8 cellular contexts compared by ENCODE assay signal in the genomic region with DNA sequence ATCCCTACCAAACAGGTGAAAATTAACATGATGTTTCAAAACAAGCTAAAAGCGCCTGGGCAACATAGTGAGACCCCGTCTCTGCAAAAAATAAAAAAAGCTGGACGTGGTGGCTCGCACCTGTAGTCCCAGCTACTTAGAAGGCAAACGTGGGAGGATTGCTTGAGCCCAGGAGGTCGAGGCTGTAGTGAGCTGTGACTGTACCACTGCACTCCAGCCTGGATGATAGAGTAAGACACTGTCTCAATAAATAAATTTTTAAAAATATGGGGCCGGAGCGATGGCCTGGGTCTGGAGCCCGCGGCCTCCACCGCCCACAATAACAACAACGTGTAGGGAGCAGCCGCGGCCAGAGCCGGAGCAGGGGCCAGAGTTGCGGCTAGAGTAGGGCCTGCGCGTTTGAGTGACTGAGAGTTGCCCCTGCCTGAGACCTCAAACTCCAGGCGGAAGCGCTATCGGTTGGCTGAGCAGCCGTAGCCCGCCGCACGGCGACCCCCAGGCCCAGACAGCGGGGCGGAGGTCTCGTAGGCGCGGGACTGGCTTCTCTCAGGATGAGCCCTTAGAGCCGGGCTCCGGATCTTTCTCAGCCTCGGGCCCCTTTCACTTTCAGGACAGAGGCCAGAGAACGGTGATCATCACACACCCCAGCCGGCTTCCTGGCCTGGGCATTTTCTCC. TPM values are rescaled to one million over a fixed set of nuclear protein-coding genes. Genes with fewer than 3 reads are reported as not detected.
DNase-seq lines count a peak whose midpoint lies in the region; ATAC-seq and TF ChIP-seq lines count a peak whose summit lies in the region.

No MANE protein-coding gene starts in this region.

- H3K27me3 ChIP-seq in mesendoderm (ENCODE audit: insufficient read depth, low read length, poor library complexity): no peaks in the 10 kb centered on the region

- peaks cover 7% of the 10 kb centered on the region for H3K4me1 Mint-ChIP-seq in T-helper 2 cell treated with Interferon-gamma antibody and Interleukin-4, amounts not matched to agents 5 μg/mL and 100 μg/mL, for 36 hours (ENCODE audit: low read depth)
- no peaks in the 10 kb centered on the region for H3K4me1 Mint-ChIP-seq in nephron progenitor cell

- H3K9me3 Mint-ChIP-seq in T-helper 2 cell treated with Interferon-gamma antibody and Interleukin-4, amounts not matched to agents 5 μg/mL and 100 μg/mL, for 36 hours: no peaks in the 10 kb centered on the region
- peaks cover 7% of the 10 kb centered on the region for H3K9me3 Mint-ChIP-seq in nephron progenitor cell

- no peak overlapping the region for H3K4ac ChIP-seq in mesendoderm (ENCODE audit: low read depth, low read length)

- H3K4me3 ChIP-seq in GM12875 (ENCODE audit: low read depth, low read length) (peak overlapping the region; percentile 38), fibroblast of villous mesenchyme (ENCODE audit: low read depth, low read length) (peak overlapping the region; percentile 60), skeletal muscle cell (ENCODE audit: low read depth, low read length) (peak overlapping the region; percentile 38), mesendoderm (ENCODE audit: low read length) (no peak overlapping the region)

- peak overlapping the region; percentile 48 for H3K4me3 Mint-ChIP-seq in T-helper 2 cell treated with Interferon-gamma antibody and Interleukin-4, amounts not matched to agents 5 μg/mL and 100 μg/mL, for 36 hours
- no peak overlapping the region for H3K4me3 Mint-ChIP-seq in nephron progenitor cell

- ATAC-seq in GM21825 (IDR thresholded peaks at IDR 0.05; ENCODE audit: unreplicated experiment): no peak

- H2BK5ac ChIP-seq in mesendoderm (ENCODE audit: low read length): no peak overlapping the region

- no peak overlapping the region for H3K9ac ChIP-seq in mesendoderm (ENCODE audit: low read length)

- H4K5ac ChIP-seq in mesendoderm (ENCODE audit: low read length): no peak overlapping the region

- no peaks in the 10 kb centered on the region for H3K79me1 ChIP-seq in mesendoderm (ENCODE audit: low read length)

- H2BK120ac ChIP-seq in mesendoderm (ENCODE audit: low read depth, low read length): no peak overlapping the region

- WGBS in mesendoderm (ENCODE audit: extremely low coverage, insufficient coverage, low lambda C conversion rate): no CpG with 5 or more reads among the region's 36 CpGs

- no peak overlapping the region for H4K8ac ChIP-seq in mesendoderm (ENCODE audit: low read depth, low read length)

- peaks cover 2% of the 10 kb centered on the region for H3K27me3 Mint-ChIP-seq in T-helper 2 cell treated with Interferon-gamma antibody and Interleukin-4, amounts not matched to agents 5 μg/mL and 100 μg/mL, for 36 hours (ENCODE audit: low read depth)
- no peaks in the 10 kb centered on the region for H3K27me3 Mint-ChIP-seq in nephron progenitor cell (ENCODE audit: low read depth, poor library complexity)

- no peak overlapping the region for H2AK5ac ChIP-seq in mesendoderm (ENCODE audit: low read length)

- H3K4me1 ChIP-seq in mesendoderm (ENCODE audit: control insufficient read depth, low read depth, low read length): no peaks in the 10 kb centered on the region

- H3K36me3 ChIP-seq in mesendoderm (ENCODE audit: control insufficient read depth, insufficient read depth, low read length): no peaks in the 10 kb centered on the region

- H3K79me2 ChIP-seq in mesendoderm (ENCODE audit: control insufficient read depth, insufficient read depth, low read length): no peaks in the 10 kb centered on the region

- H3K27ac Mint-ChIP-seq in T-helper 2 cell treated with Interferon-gamma antibody and Interleukin-4, amounts not matched to agents 5 μg/mL and 100 μg/mL, for 36 hours: no peak overlapping the region
- H3K27ac Mint-ChIP-seq in nephron progenitor cell: no peak overlapping the region

- no peak overlapping the region for H3K4me2 ChIP-seq in mesendoderm (ENCODE audit: low read length)

- no peak overlapping the region for H3K27ac ChIP-seq in mesendoderm (ENCODE audit: low read depth, low read length)

- no peak for TF ChIP-seq CTCF in GM12875 (IDR thresholded peaks at IDR 0.05; ENCODE audit: borderline replicate concordance, insufficient read depth, low read depth, low read length)
- TF ChIP-seq CTCF in fibroblast of villous mesenchyme (IDR thresholded peaks at IDR 0.05; ENCODE audit: insufficient read depth, low read depth, low read length): no peak
- no peak for TF ChIP-seq CTCF in nephron progenitor cell (IDR thresholded peaks at IDR 0.05)

- no peak overlapping the region for H2BK15ac ChIP-seq in mesendoderm (replicated peaks; ENCODE audit: low read depth)

- no peak overlapping the region for H3K23ac ChIP-seq in mesendoderm (ENCODE audit: low read length)

- peak; percentile 14 for DNase-seq in T-helper 2 cell treated with Interferon-gamma antibody and Interleukin-4, amounts not matched to agents 5 μg/mL and 100 μg/mL, for 36 hours (ENCODE audit: low spot score)
- DNase-seq in fibroblast of villous mesenchyme (ENCODE audit: low read depth): peak; percentile 40
- DNase-seq in skeletal muscle cell (ENCODE audit: low read depth): no peak
- DNase-seq in mesendoderm: no peak
- no peak for DNase-seq in NCI-H2029 (lab: John Stamatoyannopoulos, UW)
- DNase-seq in nephron progenitor cell: no peak

- peaks cover 5% of the 10 kb centered on the region for H3K36me3 Mint-ChIP-seq in T-helper 2 cell treated with Interferon-gamma antibody and Interleukin-4, amounts not matched to agents 5 μg/mL and 100 μg/mL, for 36 hours (ENCODE audit: low read depth)
- peaks cover 37% of the 10 kb centered on the region for H3K36me3 Mint-ChIP-seq in nephron progenitor cell (ENCODE audit: low read depth)

- no peak overlapping the region for H3K56ac ChIP-seq in mesendoderm (ENCODE audit: low read length)

- no peak overlapping the region for H3K18ac ChIP-seq in mesendoderm (ENCODE audit: low read length)

RNA-seq across cellular contexts. Expression of a gene that starts 41.4 kb away (rescaled TPM):
- 11.6 and 30.2 TPM in 2 replicates for total RNA-seq in fibroblast of villous mesenchyme
- polyA plus RNA-seq in mesendoderm (2013, experiment 1 of 2): 11.0 TPM
- 11.6 TPM for polyA plus RNA-seq in mesendoderm (2013, experiment 2 of 2)

Comparison
In these comparisons a context has a peak if more than half of its experiments do, and no peak if none do; other contexts are left out.
1. DNase-seq: peak in T-helper 2 cell treated with Interferon-gamma antibody and Interleukin-4, amounts not matched to agents 5 μg/mL and 100 μg/mL, for 36 hours (single experiment) and fibroblast of villous mesenchyme (single experiment); none in skeletal muscle cell (single experiment), mesendoderm (single experiment), NCI-H2029 (single experiment) and nephron progenitor cell (single experiment).